In the genomic region with DNA sequence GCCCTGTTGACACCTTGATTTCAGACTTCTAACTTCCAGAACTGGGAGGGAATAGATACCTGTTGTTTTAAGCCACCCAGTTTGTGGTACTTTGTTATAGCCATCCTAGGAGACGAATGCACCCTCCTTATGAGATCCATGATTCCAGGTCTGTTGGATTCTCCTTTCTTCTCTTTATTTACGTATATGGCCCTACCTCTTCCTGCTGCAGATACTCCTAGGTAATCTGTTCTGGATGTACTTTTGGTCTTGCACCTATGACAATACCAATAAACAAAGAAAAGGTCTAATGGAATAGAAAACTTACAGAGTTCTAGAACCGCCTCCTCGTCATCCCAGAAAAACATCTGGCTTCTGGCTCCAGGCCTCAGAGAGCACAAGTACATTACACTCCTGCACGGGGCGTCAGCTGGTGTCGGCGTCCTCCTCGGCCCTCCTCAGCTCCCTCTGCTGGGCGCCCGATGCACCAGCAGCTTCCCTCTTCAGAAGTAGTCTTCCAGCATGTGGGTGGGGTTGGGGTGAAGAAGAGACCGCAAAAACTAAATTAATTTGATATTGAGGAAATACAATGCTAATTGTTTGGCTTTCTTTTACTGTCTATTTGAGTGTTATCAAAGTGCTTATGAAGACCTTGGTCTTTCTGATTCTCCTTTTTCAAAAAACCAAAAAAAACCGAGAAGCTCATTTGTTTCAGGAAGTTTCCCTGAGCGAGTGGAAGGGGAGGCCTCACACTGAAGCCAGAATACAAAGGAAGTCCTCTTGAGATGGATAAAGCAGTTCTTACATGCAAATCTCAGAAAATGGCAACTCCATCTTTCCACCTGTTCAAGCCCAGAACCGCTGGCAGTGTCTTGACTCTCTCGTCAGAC, we compare ENCODE assay signal across 8 cellular contexts. TPM values are rescaled to one million over a fixed set of nuclear protein-coding genes. Genes with fewer than 3 reads are reported as not detected.
DNase-seq lines count a peak whose midpoint lies in the region; ATAC-seq lines count a peak whose summit lies in the region.

No MANE protein-coding gene starts in this region.

- ATAC-seq in HG02885 (IDR thresholded peaks at IDR 0.05; ENCODE audit: poor library complexity, unreplicated experiment), result peak; percentile 96

- peak; percentile 51 for DNase-seq in NK-92 treated with Interleukin-12 subunit alpha and Interleukin-12 subunit beta, amount 100 ng/mL, for 24 hours (lab: John Stamatoyannopoulos, UW)
- DNase-seq in NK-92 (lab: John Stamatoyannopoulos, UW; ENCODE audit: unreplicated experiment) (no peak), NCI-H2196 (lab: John Stamatoyannopoulos, UW; ENCODE audit: unreplicated experiment) (peak; percentile 42), cerebellar cortex (ENCODE audit: low spot score) (peak; percentile 52), lung microvascular endothelial cell (ENCODE audit: low read depth in 2 of 2) (peak; percentile 77 to 87)
- peak; percentile 66 to 67 for DNase-seq in activated CD4-positive, alpha-beta T cell treated with anti-CD3 and anti-CD28 coated beads for 24 hours (ENCODE audit: low read depth in 2 of 2)
- peak; percentile 51 for DNase-seq in stimulated activated CD8-positive, alpha-beta memory T cell treated with anti-CD3 and anti-CD28 coated beads, Interleukin-12 subunit alpha, Interleukin-12 subunit beta, amount 100 ng/mL, for 4 hours (ENCODE audit: low read depth)

RNA-seq across cellular contexts. Expression of gene ATXN1, which starts 9.7 kb away (rescaled TPM):
- 8.7 and 9.1 TPM in 2 replicates for total RNA-seq in lung microvascular endothelial cell
